ENCODE assay signal across 8 cellular contexts in genomic region chr2:6864938-6865345, GRCh38. TPM values are rescaled to one million over a fixed set of nuclear protein-coding genes. Genes with fewer than 3 reads are reported as not detected.
A peak's percentile ranks its signal among the peaks of the same experiment; 100 is the strongest.
DNase-seq lines count a peak whose midpoint lies in the region; ATAC-seq and TF ChIP-seq lines count a peak whose summit lies in the region.

No MANE protein-coding gene starts in this region.

- CTCF ChIA-PET in BJ (lab: Yijun Ruan, JAX): no interaction called here

- TF ChIP-seq CTCF in BJ (IDR thresholded peaks at IDR 0.05; ENCODE audit: insufficient read depth, low read depth, low read length) (no peak), HL-60 (IDR thresholded peaks at IDR 0.05; ENCODE audit: insufficient read depth, low read length) (no peak), left lung (IDR thresholded peaks at IDR 0.05) (no peak)

- H3K36me3 ChIP-seq in BJ (ENCODE audit: control insufficient read depth, insufficient read depth, low read length) (no peaks in the 10 kb centered on the region), left lung (peaks cover 0 to 35% of the 10 kb centered on the region in 2 donors), thymus (ENCODE audit: control insufficient read depth, insufficient read depth) (peaks cover 3% of the 10 kb centered on the region)

- no peak for DNase-seq in BJ (ENCODE audit: low read depth)
- DNase-seq in HL-60 (ENCODE audit: low read depth in 1 of 2, low spot score in 1 of 2): no peak
- peak; percentile 38 for DNase-seq in activated naive CD8-positive, alpha-beta T cell treated with anti-CD3 and anti-CD28 coated beads, Interleukin-2, amount 50 U/mL, for 24 hours
- DNase-seq in left lung: peak; percentile 35 to 86
- no peak for DNase-seq in NCI-H1417 treated with DMSO at 0.1 percent for 48 hours (lab: John Stamatoyannopoulos, UW)
- DNase-seq in DMS53 treated with DMSO at 0.1 percent for 48 hours (lab: John Stamatoyannopoulos, UW; ENCODE audit: unreplicated experiment): no peak

- WGBS in thymus: 1% methylated on average over 36 of the region's 36 CpGs

- H3K4me3 Mint-ChIP-seq in activated naive CD8-positive, alpha-beta T cell treated with anti-CD3 and anti-CD28 coated beads, Interleukin-2, amount 50 U/mL, for 24 hours: peak overlapping the region; percentile 72

- peaks cover 6% of the 10 kb centered on the region for H3K27me3 ChIP-seq in BJ (ENCODE audit: control insufficient read depth, insufficient read depth, low read length)
- no peaks in the 10 kb centered on the region for H3K27me3 ChIP-seq in HL-60 (ENCODE audit: insufficient read depth, poor library complexity, severe bottlenecking)
- no peaks in the 10 kb centered on the region for H3K27me3 ChIP-seq in left lung
- H3K27me3 ChIP-seq in thymus (ENCODE audit: control insufficient read depth, insufficient read depth): no peaks in the 10 kb centered on the region

- peaks cover 0 to 6% of the 10 kb centered on the region in 2 donors for H3K9me3 ChIP-seq in left lung
- no peaks in the 10 kb centered on the region for H3K9me3 ChIP-seq in thymus (ENCODE audit: control insufficient read depth)

- POLR2A ChIA-PET in BJ (lab: Charles Lee): no interaction called here

- no peak overlapping the region for H3K27ac ChIP-seq in HL-60 (replicated peaks)
- H3K27ac ChIP-seq in left lung: peak overlapping the region; percentile 79 to 94
- peak overlapping the region; percentile 83 for H3K27ac ChIP-seq in thymus (ENCODE audit: low read depth)

- peak; percentile 35 for ATAC-seq in GM19455 (IDR thresholded peaks at IDR 0.05; ENCODE audit: unreplicated experiment)
- ATAC-seq in activated naive CD8-positive, alpha-beta T cell treated with anti-CD3 and anti-CD28 coated beads, Interleukin-2, amount 50 U/mL, for 24 hours: peak; percentile 9
- peak; percentile 7 for ATAC-seq in left lung

- peak overlapping the region; percentile 23 for H3K4me3 ChIP-seq in BJ (ENCODE audit: low read depth, low read length)
- peak overlapping the region; percentile 56 for H3K4me3 ChIP-seq in HL-60 (replicated peaks; ENCODE audit: insufficient read depth, low read length)
- H3K4me3 ChIP-seq in left lung: peak overlapping the region; percentile 65 to 76
- peak overlapping the region; percentile 89 for H3K4me3 ChIP-seq in thymus (ENCODE audit: low read length)

- H3K27me3 Mint-ChIP-seq in activated naive CD8-positive, alpha-beta T cell treated with anti-CD3 and anti-CD28 coated beads, Interleukin-2, amount 50 U/mL, for 24 hours: peaks cover 2% of the 10 kb centered on the region

- peaks cover 15% of the 10 kb centered on the region for H3K9me3 Mint-ChIP-seq in activated naive CD8-positive, alpha-beta T cell treated with anti-CD3 and anti-CD28 coated beads, Interleukin-2, amount 50 U/mL, for 24 hours

- peaks cover 0 to 32% of the 10 kb centered on the region in 2 donors for H3K4me1 ChIP-seq in left lung
- peaks cover 6% of the 10 kb centered on the region for H3K4me1 ChIP-seq in thymus (ENCODE audit: control insufficient read depth, insufficient read depth, low read length)

- H3K4me1 Mint-ChIP-seq in activated naive CD8-positive, alpha-beta T cell treated with anti-CD3 and anti-CD28 coated beads, Interleukin-2, amount 50 U/mL, for 24 hours: peaks cover 15% of the 10 kb centered on the region

- intact Hi-C loops in left lung (cut with DNase I): no loop called here

- no peak overlapping the region for H3K27ac Mint-ChIP-seq in activated naive CD8-positive, alpha-beta T cell treated with anti-CD3 and anti-CD28 coated beads, Interleukin-2, amount 50 U/mL, for 24 hours

- H3K36me3 Mint-ChIP-seq in activated naive CD8-positive, alpha-beta T cell treated with anti-CD3 and anti-CD28 coated beads, Interleukin-2, amount 50 U/mL, for 24 hours (ENCODE audit: low read depth): peaks cover 32% of the 10 kb centered on the region

RNA-seq across cellular contexts. Expression of gene CMPK2, which starts 0.8 kb away (rescaled TPM):
- polyA plus RNA-seq in BJ (2011; rRNA removed) (0.21 and 0.66 TPM in 2 replicates), thymus (9.3 TPM)
- 0.15 and 0.38 TPM in 2 replicates for polyA minus RNA-seq in BJ (2011; rRNA and poly(A)+ RNA removed)
- 10 to 100 TPM in 1 of 2 donors, 1 to 10 TPM in 1; 9.3 to 20.2 TPM for total RNA-seq in left lung

RNA-seq across cellular contexts. Expression of gene RSAD2, which starts 12.6 kb away (rescaled TPM):
- polyA plus RNA-seq in BJ (2011; rRNA removed) (0.05 and 0.22 TPM in 2 replicates), thymus (8.2 TPM)
- 0.14 TPM in 1 of 2 replicates, not detected in the other for polyA minus RNA-seq in BJ (2011; rRNA and poly(A)+ RNA removed)
- total RNA-seq in left lung: 10 to 100 TPM; 12.5 to 23.1 TPM

RNA-seq across cellular contexts. Expression of gene RNF144A, which starts 52.3 kb away (rescaled TPM):
- polyA plus RNA-seq in BJ (2011; rRNA removed) (0.12 and 0.16 TPM in 2 replicates), thymus (4.0 TPM)
- 0.10 TPM in 1 of 2 replicates, not detected in the other for polyA minus RNA-seq in BJ (2011; rRNA and poly(A)+ RNA removed)
- 10 to 100 TPM in 1 of 2 donors, 1 to 10 TPM in 1; 9.9 to 11.4 TPM for total RNA-seq in left lung

Comparison
In these comparisons a context has a peak if more than half of its experiments do, and no peak if none do; other contexts are left out.
1. DNase-seq: peak in activated naive CD8-positive, alpha-beta T cell treated with anti-CD3 and anti-CD28 coated beads, Interleukin-2, amount 50 U/mL, for 24 hours (single experiment) and left lung (2 of 2); none in BJ (single experiment), HL-60 (0 of 2), NCI-H1417 treated with DMSO at 0.1 percent for 48 hours (single experiment) and DMS53 treated with DMSO at 0.1 percent for 48 hours (single experiment).
2. H3K4me3 ChIP-seq: peak in every context shown above with its lines; median percentile 89 in thymus; 70 in left lung; 56 in HL-60; 23 in BJ.
3. Peak in every context shown above with its lines, with median percentiles within 50 percentile points of each other: ATAC-seq.